In the genomic region with DNA sequence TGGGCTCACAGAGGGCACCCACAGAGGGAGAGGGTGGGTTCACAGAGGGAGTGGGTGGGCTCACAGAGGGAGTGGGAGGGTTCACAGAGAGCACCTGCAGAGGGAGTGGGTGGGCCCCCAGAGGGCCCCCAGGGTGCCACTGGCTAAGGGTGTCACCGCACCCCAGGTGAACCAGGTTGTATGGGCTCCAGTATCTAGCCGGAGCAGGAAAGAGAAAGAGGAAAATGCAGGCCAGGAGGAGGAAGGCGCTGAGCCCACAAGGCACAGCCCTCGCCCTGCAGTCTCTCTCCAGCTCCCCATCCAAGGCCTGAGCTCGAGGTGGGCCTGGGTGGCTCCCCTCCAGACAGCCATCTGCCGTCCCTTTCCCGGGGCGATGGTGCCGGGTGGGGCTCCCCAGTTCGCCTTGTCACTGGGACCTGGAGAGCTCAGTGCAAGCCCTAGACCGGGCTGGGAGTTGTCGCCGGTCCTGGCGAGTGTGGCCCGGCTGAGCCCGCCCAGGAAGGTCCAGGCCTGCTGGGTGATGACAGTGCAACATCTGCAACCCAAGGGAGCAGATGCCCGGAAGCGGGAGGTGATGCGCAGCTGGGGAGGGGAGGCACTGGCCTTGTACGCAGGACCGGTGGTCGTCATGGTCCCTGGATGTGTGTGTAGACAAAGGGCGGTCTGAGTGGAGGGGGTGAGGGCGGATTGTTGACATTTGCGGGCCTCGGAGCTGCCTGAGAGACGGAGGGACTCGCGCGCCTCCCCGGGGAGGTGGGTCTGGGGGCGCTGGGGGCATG, we compare ENCODE assay signal across 11 cellular contexts. TPM values are rescaled to one million over a fixed set of nuclear protein-coding genes. Genes with fewer than 3 reads are reported as not detected.
DNase-seq lines count a peak whose midpoint lies in the region; ATAC-seq and TF ChIP-seq lines count a peak whose summit lies in the region.
"Had no signal": no experiment of that assay in that cellular context is flagged by ENCODE, and none has a peak within 500 bp of the region (broad histone marks: within the 10 kb centered on the region; RNA-seq: fewer than 3 reads in every experiment).

No MANE protein-coding gene starts in this region.

- H4K20me1 ChIP-seq in smooth muscle cell (ENCODE audit: low read depth), result no peaks in the 10 kb centered on the region

- H3K27me3 ChIP-seq in endocrine pancreas (ENCODE audit: control insufficient read depth, insufficient read depth, low read length) (no peaks in the 10 kb centered on the region), smooth muscle cell (ENCODE audit: low read depth) (peaks cover 44% of the 10 kb centered on the region)

- H3K27ac Mint-ChIP-seq in activated naive CD4-positive, alpha-beta T cell treated with anti-CD3 and anti-CD28 coated beads for 36 hours, result no peak overlapping the region

- H3K36me3 Mint-ChIP-seq in activated naive CD4-positive, alpha-beta T cell treated with anti-CD3 and anti-CD28 coated beads for 36 hours (ENCODE audit: low read depth), result no peaks in the 10 kb centered on the region

- H3K27ac ChIP-seq in smooth muscle cell (ENCODE audit: low read depth), result no peak overlapping the region

- ATAC-seq in left lobe of liver (no peak), GM21390 (IDR thresholded peaks at IDR 0.05; ENCODE audit: unreplicated experiment) (no peak)

- H3K4me3 Mint-ChIP-seq in activated naive CD4-positive, alpha-beta T cell treated with anti-CD3 and anti-CD28 coated beads for 36 hours, result peak overlapping the region; percentile 32

- peak overlapping the region; percentile 84 for H3K4me2 ChIP-seq in smooth muscle cell

- CTCF ChIA-PET in activated naive CD4-positive, alpha-beta T cell treated with anti-CD3 and anti-CD28 coated beads for 36 hours (lab: Charles Lee), result no interaction called here

- peaks cover 47% of the 10 kb centered on the region for H3K27me3 Mint-ChIP-seq in activated naive CD4-positive, alpha-beta T cell treated with anti-CD3 and anti-CD28 coated beads for 36 hours (ENCODE audit: low read depth)

- peaks cover 3% of the 10 kb centered on the region for H3K4me1 Mint-ChIP-seq in activated naive CD4-positive, alpha-beta T cell treated with anti-CD3 and anti-CD28 coated beads for 36 hours (ENCODE audit: low read depth)

- peak overlapping the region; percentile 86 for H3K9ac ChIP-seq in endocrine pancreas (ENCODE audit: control insufficient read depth, insufficient read depth, low read length)
- H3K9ac ChIP-seq in smooth muscle cell (ENCODE audit: low read depth), result no peak overlapping the region

- no peaks in the 10 kb centered on the region for H3K9me3 ChIP-seq in endocrine pancreas (ENCODE audit: control insufficient read depth, low read length)
- H3K9me3 ChIP-seq in smooth muscle cell (replicated peaks; ENCODE audit: low read depth), result no peaks in the 10 kb centered on the region

- H3K79me2 ChIP-seq in smooth muscle cell (ENCODE audit: low read depth), result no peaks in the 10 kb centered on the region

- H3K4me1 ChIP-seq in endocrine pancreas (ENCODE audit: control insufficient read depth, insufficient read depth, low read length), result no peaks in the 10 kb centered on the region
- H3K4me1 ChIP-seq in smooth muscle cell (ENCODE audit: low read depth), result peaks cover 6% of the 10 kb centered on the region

- 76% methylated on average over 25 of the region's 32 CpGs for WGBS in smooth muscle cell (ENCODE audit: low lambda C conversion rate)

- no peaks in the 10 kb centered on the region for H3F3A ChIP-seq in smooth muscle cell (ENCODE audit: low read depth)

- no peak overlapping the region for H2AFZ ChIP-seq in smooth muscle cell (ENCODE audit: low read depth)

- no peak for TF ChIP-seq CTCF in smooth muscle cell (IDR thresholded peaks at IDR 0.05; ENCODE audit: borderline replicate concordance, insufficient read depth, poor library complexity, severe bottlenecking)

- intact Hi-C loops in activated naive CD4-positive, alpha-beta T cell treated with anti-CD3 and anti-CD28 coated beads for 36 hours (cut with micrococcal nuclease), result no loop called here

- H3K9me3 Mint-ChIP-seq in activated naive CD4-positive, alpha-beta T cell treated with anti-CD3 and anti-CD28 coated beads for 36 hours, result no peaks in the 10 kb centered on the region

- DNase-seq in activated naive CD4-positive, alpha-beta T cell treated with anti-CD3 and anti-CD28 coated beads for 36 hours, result no peak
- DNase-seq in activated naive CD4-positive, alpha-beta T cell (lab: John Stamatoyannopoulos, UW), result no peak
- DNase-seq in NCI-H146 (lab: John Stamatoyannopoulos, UW) (peak; percentile 84), smooth muscle cell (lab: John Stamatoyannopoulos, UW; ENCODE audit: unreplicated experiment) (no peak), left lobe of liver (ENCODE audit: low spot score) (no peak), RKO (ENCODE audit: low spot score) (no peak)
- DNase-seq: activated CD8-positive, alpha-beta memory T cell treated with anti-CD3 and anti-CD28 coated beads for 24 hours; kidney glomerular epithelial cell; NCI-H226 had no signal

- no peak overlapping the region for H3K4me3 ChIP-seq in endocrine pancreas (ENCODE audit: control insufficient read depth, insufficient read depth, low read length)
- peak overlapping the region; percentile 44 for H3K4me3 ChIP-seq in smooth muscle cell

- H3K36me3 ChIP-seq in endocrine pancreas (ENCODE audit: control insufficient read depth, insufficient read depth, low read length) (no peaks in the 10 kb centered on the region), smooth muscle cell (ENCODE audit: low read depth) (no peaks in the 10 kb centered on the region)

RNA-seq across cellular contexts. Expression of a gene that starts 0.8 kb away (rescaled TPM):
- under 1 TPM; 0.17 to 0.21 TPM for total RNA-seq in activated naive CD4-positive, alpha-beta T cell treated with anti-CD3 and anti-CD28 coated beads for 36 hours
- 1.8 and 4.8 TPM in 2 replicates for total RNA-seq in smooth muscle cell
- polyA plus RNA-seq in smooth muscle cell, result 0.87 and 1.9 TPM in 2 replicates
- total RNA-seq in left lobe of liver, result 0.30 TPM

RNA-seq across cellular contexts. Expression of a gene that starts 24.2 kb away (rescaled TPM):
- not detected for total RNA-seq in activated naive CD4-positive, alpha-beta T cell treated with anti-CD3 and anti-CD28 coated beads for 36 hours
- total RNA-seq in smooth muscle cell (0.54 and 0.63 TPM in 2 replicates), left lobe of liver (2.4 TPM)
- 0.35 and 1.2 TPM in 2 replicates for polyA plus RNA-seq in smooth muscle cell
